Comparison of ENCODE assay signal across 1 cellular context in the genomic region with DNA sequence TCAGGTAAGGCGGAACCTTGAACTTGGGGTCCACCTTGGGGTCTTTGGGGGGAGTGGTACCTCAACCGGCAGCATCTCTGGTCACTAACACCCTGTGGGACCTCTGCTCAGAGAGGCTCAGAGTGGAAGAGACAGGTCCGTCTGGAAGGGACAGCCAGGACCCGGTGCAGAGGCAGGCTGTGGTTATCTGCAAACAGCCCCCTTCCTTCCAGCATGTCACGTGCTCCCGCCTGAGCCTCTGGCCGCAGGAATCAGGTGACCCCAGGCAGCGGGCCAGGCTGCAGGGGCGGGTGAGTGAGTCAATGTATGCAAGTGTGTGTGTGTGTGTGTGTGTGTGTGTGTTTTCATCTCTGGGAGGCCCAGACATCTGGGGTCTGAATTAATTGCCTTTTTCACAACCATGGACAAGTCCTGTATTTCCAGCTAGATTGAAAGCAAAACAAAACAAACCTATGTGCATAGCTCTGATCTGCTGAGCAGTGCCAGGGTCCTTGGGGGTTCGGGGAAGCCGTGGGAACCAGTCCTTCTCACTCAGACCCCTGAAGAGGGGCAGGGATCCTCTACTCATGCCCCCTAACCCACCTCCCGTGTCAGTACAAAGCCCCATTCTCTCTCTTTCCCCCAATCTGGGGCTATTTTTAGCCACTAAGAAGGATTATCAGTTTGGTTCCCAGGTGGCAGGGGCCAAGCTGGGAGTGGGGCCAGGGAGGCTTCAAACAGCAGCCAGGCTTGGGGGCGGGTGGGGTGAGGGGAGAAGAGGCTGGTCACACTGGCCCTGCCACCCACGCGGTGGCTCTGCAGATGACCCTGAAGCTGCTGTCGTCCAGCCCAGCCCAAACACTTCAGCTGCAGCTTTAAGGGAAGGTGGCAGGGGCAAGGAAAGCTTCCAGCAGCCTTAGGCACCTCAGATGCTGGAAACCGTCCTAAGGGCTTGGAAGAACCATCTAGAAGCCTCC.
TF ChIP-seq lines count a peak whose summit lies in the region.

No MANE protein-coding gene starts in this region.

TF ChIP-seq in HepG2, 621 proteins besides CTCF, POLR2A, EP300 and RAD21 (continued from another document and continues in another):
- TF ChIP-seq, protein P1, sequence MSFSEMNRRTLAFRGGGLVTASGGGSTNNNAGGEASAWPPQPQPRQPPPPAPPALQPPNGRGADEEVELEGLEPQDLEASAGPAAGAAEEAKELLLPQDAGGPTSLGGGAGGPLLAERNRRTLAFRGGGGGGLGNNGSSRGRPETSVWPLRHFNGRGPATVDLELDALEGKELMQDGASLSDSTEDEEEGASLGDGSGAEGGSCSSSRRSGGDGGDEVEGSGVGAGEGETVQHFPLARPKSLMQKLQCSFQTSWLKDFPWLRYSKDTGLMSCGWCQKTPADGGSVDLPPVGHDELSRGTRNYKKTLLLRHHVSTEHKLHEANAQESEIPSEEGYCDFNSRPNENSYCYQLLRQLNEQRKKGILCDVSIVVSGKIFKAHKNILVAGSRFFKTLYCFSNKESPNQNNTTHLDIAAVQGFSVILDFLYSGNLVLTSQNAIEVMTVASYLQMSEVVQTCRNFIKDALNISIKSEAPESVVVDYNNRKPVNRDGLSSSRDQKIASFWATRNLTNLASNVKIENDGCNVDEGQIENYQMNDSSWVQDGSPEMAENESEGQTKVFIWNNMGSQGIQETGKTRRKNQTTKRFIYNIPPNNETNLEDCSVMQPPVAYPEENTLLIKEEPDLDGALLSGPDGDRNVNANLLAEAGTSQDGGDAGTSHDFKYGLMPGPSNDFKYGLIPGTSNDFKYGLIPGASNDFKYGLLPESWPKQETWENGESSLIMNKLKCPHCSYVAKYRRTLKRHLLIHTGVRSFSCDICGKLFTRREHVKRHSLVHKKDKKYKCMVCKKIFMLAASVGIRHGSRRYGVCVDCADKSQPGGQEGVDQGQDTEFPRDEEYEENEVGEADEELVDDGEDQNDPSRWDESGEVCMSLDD (CRISPR knock-in tag; IDR thresholded peaks at IDR 0.05; ENCODE audit: borderline replicate concordance): peak; percentile 36; the same call in 1 of the 2 replicates
- TF ChIP-seq PITX1 (CRISPR knock-in tag; IDR thresholded peaks at IDR 0.05): peak; percentile 78; the same call in 1 of the 2 replicates
- TF ChIP-seq ZNF234 (CRISPR knock-in tag; conservative IDR thresholded peaks at IDR 0.05): no peak
- peak; percentile 77 for TF ChIP-seq RARA (CRISPR knock-in tag; IDR thresholded peaks at IDR 0.05)
- no peak for TF ChIP-seq ZNF674 (CRISPR knock-in tag; IDR thresholded peaks at IDR 0.05; ENCODE audit: low read depth)
- TF ChIP-seq ZNF572 (CRISPR knock-in tag; IDR thresholded peaks at IDR 0.05): 0 out of 2 replicates have a peak, but pooled peaks have one; percentile 60
- TF ChIP-seq HOXA3 (CRISPR knock-in tag; IDR thresholded peaks at IDR 0.05): no peak; the same call in 1 of the 2 replicates
- no peak for TF ChIP-seq ZNF484 (CRISPR knock-in tag; IDR thresholded peaks at IDR 0.05; ENCODE audit: borderline replicate concordance, low read depth)
- no peak for TF ChIP-seq ZNF282 (IDR thresholded peaks at IDR 0.05; ENCODE audit: partially characterized antibody)
- TF ChIP-seq ATF7-NPFF (CRISPR knock-in tag; IDR thresholded peaks at IDR 0.05; ENCODE audit: low read depth): no peak
- TF ChIP-seq FOXK2 (IDR thresholded peaks at IDR 0.05): no peak
- 0 out of 2 replicates have a peak, but pooled peaks have one; percentile 27 for TF ChIP-seq ZNF746 (CRISPR knock-in tag; IDR thresholded peaks at IDR 0.05)
- TF ChIP-seq ZNF367 (CRISPR knock-in tag; IDR thresholded peaks at IDR 0.05; ENCODE audit: borderline replicate concordance): no peak
- TF ChIP-seq, protein P2, sequence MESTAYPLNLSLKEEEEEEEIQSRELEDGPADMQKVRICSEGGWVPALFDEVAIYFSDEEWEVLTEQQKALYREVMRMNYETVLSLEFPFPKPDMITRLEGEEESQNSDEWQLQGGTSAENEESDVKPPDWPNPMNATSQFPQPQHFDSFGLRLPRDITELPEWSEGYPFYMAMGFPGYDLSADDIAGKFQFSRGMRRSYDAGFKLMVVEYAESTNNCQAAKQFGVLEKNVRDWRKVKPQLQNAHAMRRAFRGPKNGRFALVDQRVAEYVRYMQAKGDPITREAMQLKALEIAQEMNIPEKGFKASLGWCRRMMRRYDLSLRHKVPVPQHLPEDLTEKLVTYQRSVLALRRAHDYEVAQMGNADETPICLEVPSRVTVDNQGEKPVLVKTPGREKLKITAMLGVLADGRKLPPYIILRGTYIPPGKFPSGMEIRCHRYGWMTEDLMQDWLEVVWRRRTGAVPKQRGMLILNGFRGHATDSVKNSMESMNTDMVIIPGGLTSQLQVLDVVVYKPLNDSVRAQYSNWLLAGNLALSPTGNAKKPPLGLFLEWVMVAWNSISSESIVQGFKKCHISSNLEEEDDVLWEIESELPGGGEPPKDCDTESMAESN (CRISPR knock-in tag; conservative IDR thresholded peaks at IDR 0.05): no peak
- no peak for TF ChIP-seq KLF15 (CRISPR knock-in tag; IDR thresholded peaks at IDR 0.05; ENCODE audit: borderline replicate concordance)
- TF ChIP-seq CENPT (CRISPR knock-in tag; IDR thresholded peaks at IDR 0.05; ENCODE audit: low read depth): no peak
- TF ChIP-seq, protein P3, sequence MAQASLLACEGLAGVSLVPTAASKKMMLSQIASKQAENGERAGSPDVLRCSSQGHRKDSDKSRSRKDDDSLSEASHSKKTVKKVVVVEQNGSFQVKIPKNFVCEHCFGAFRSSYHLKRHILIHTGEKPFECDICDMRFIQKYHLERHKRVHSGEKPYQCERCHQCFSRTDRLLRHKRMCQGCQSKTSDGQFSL (CRISPR knock-in tag; IDR thresholded peaks at IDR 0.05): 0 out of 2 replicates have a peak, but pooled peaks have one; percentile 22
- no peak for TF ChIP-seq MAFK (conservative IDR thresholded peaks at IDR 0.05 in 1 of 2, IDR thresholded peaks at IDR 0.05 in 1 of 2; ENCODE audit: low read length in 2 of 2)
- no peak for TF ChIP-seq ATF7 (IDR thresholded peaks at IDR 0.05)
- TF ChIP-seq ATF7 (CRISPR knock-in tag; IDR thresholded peaks at IDR 0.05): no peak
- TF ChIP-seq RFX3 (CRISPR knock-in tag; IDR thresholded peaks at IDR 0.05): no peak
- no peak for TF ChIP-seq ZSCAN30 (CRISPR knock-in tag; IDR thresholded peaks at IDR 0.05)
- peak; percentile 28 for TF ChIP-seq ASH2L (IDR thresholded peaks at IDR 0.05; ENCODE audit: insufficient read length, low read depth, low read length)
- no peak for TF ChIP-seq SMAD3 (CRISPR knock-in tag; IDR thresholded peaks at IDR 0.05)
- TF ChIP-seq RBFOX2 (IDR thresholded peaks at IDR 0.05; ENCODE audit: low read depth, low read length): 0 out of 2 replicates have a peak, but pooled peaks have one; percentile 16
- peak; percentile 93; the same call in 1 of the 2 replicates for TF ChIP-seq ZNF292 (CRISPR knock-in tag; IDR thresholded peaks at IDR 0.05; ENCODE audit: borderline replicate concordance, low read depth)
- TF ChIP-seq HDAC2 (CRISPR knock-in tag; IDR thresholded peaks at IDR 0.05): peak; percentile 51; the same call in 1 of the 2 replicates
- TF ChIP-seq ZC3H4 (CRISPR knock-in tag; IDR thresholded peaks at IDR 0.05; ENCODE audit: borderline replicate concordance): no peak
- TF ChIP-seq, protein P4, sequence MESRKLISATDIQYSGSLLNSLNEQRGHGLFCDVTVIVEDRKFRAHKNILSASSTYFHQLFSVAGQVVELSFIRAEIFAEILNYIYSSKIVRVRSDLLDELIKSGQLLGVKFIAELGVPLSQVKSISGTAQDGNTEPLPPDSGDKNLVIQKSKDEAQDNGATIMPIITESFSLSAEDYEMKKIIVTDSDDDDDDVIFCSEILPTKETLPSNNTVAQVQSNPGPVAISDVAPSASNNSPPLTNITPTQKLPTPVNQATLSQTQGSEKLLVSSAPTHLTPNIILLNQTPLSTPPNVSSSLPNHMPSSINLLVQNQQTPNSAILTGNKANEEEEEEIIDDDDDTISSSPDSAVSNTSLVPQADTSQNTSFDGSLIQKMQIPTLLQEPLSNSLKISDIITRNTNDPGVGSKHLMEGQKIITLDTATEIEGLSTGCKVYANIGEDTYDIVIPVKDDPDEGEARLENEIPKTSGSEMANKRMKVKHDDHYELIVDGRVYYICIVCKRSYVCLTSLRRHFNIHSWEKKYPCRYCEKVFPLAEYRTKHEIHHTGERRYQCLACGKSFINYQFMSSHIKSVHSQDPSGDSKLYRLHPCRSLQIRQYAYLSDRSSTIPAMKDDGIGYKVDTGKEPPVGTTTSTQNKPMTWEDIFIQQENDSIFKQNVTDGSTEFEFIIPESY (CRISPR knock-in tag; IDR thresholded peaks at IDR 0.05): peak; percentile 48; the same call in 1 of the 2 replicates
- no peak for TF ChIP-seq NFE2L2 (IDR thresholded peaks at IDR 0.05; ENCODE audit: low read length)
- TF ChIP-seq ZNF205 (CRISPR knock-in tag; IDR thresholded peaks at IDR 0.05): no peak
- no peak for TF ChIP-seq PTBP1 (IDR thresholded peaks at IDR 0.05; ENCODE audit: low read depth, low read length, poor library complexity, severe bottlenecking)
- TF ChIP-seq CHCHD3 (CRISPR knock-in tag; IDR thresholded peaks at IDR 0.05): no peak
- TF ChIP-seq RFXAP (CRISPR knock-in tag; IDR thresholded peaks at IDR 0.05; ENCODE audit: borderline replicate concordance): no peak
- TF ChIP-seq, protein P5, sequence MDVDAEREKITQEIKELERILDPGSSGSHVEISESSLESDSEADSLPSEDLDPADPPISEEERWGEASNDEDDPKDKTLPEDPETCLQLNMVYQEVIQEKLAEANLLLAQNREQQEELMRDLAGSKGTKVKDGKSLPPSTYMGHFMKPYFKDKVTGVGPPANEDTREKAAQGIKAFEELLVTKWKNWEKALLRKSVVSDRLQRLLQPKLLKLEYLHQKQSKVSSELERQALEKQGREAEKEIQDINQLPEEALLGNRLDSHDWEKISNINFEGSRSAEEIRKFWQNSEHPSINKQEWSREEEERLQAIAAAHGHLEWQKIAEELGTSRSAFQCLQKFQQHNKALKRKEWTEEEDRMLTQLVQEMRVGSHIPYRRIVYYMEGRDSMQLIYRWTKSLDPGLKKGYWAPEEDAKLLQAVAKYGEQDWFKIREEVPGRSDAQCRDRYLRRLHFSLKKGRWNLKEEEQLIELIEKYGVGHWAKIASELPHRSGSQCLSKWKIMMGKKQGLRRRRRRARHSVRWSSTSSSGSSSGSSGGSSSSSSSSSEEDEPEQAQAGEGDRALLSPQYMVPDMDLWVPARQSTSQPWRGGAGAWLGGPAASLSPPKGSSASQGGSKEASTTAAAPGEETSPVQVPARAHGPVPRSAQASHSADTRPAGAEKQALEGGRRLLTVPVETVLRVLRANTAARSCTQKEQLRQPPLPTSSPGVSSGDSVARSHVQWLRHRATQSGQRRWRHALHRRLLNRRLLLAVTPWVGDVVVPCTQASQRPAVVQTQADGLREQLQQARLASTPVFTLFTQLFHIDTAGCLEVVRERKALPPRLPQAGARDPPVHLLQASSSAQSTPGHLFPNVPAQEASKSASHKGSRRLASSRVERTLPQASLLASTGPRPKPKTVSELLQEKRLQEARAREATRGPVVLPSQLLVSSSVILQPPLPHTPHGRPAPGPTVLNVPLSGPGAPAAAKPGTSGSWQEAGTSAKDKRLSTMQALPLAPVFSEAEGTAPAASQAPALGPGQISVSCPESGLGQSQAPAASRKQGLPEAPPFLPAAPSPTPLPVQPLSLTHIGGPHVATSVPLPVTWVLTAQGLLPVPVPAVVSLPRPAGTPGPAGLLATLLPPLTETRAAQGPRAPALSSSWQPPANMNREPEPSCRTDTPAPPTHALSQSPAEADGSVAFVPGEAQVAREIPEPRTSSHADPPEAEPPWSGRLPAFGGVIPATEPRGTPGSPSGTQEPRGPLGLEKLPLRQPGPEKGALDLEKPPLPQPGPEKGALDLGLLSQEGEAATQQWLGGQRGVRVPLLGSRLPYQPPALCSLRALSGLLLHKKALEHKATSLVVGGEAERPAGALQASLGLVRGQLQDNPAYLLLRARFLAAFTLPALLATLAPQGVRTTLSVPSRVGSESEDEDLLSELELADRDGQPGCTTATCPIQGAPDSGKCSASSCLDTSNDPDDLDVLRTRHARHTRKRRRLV (CRISPR knock-in tag; IDR thresholded peaks at IDR 0.05): no peak
- no peak for TF ChIP-seq ZNF3 (CRISPR knock-in tag; IDR thresholded peaks at IDR 0.05)
- TF ChIP-seq XRCC5 (optimal IDR thresholded peaks at IDR 0.05; ENCODE audit: low read length): peak; percentile 82
- TF ChIP-seq, protein P6, sequence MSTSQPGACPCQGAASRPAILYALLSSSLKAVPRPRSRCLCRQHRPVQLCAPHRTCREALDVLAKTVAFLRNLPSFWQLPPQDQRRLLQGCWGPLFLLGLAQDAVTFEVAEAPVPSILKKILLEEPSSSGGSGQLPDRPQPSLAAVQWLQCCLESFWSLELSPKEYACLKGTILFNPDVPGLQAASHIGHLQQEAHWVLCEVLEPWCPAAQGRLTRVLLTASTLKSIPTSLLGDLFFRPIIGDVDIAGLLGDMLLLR (CRISPR knock-in tag; IDR thresholded peaks at IDR 0.05): no peak
- TF ChIP-seq ZNF253 (CRISPR knock-in tag; IDR thresholded peaks at IDR 0.05; ENCODE audit: borderline replicate concordance): no peak
- TF ChIP-seq ETV5 (CRISPR knock-in tag; IDR thresholded peaks at IDR 0.05; ENCODE audit: borderline replicate concordance): no peak; the same call in 1 of the 2 replicates
- TF ChIP-seq ZNF614 (CRISPR knock-in tag; IDR thresholded peaks at IDR 0.05; ENCODE audit: borderline replicate concordance): no peak
- TF ChIP-seq, protein P7, sequence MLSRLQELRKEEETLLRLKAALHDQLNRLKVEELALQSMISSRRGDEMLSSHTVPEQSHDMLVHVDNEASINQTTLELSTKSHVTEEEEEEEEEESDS (CRISPR knock-in tag; IDR thresholded peaks at IDR 0.05; ENCODE audit: borderline replicate concordance): no peak
- no peak for TF ChIP-seq ZKSCAN8 (CRISPR knock-in tag; IDR thresholded peaks at IDR 0.05; ENCODE audit: borderline replicate concordance)
- no peak for TF ChIP-seq ARID2 (CRISPR knock-in tag; IDR thresholded peaks at IDR 0.05; ENCODE audit: borderline replicate concordance)
- TF ChIP-seq ARNT2 (CRISPR knock-in tag; IDR thresholded peaks at IDR 0.05; ENCODE audit: low read depth): no peak
- TF ChIP-seq ZNF331 (CRISPR knock-in tag; IDR thresholded peaks at IDR 0.05): peak; percentile 80
- no peak for TF ChIP-seq ZNF101 (CRISPR knock-in tag; IDR thresholded peaks at IDR 0.05; ENCODE audit: borderline replicate concordance, low read depth)
- no peak for TF ChIP-seq ZSCAN20 (CRISPR knock-in tag; IDR thresholded peaks at IDR 0.05; ENCODE audit: borderline replicate concordance)
- TF ChIP-seq RARG (CRISPR knock-in tag; IDR thresholded peaks at IDR 0.05; ENCODE audit: low read depth): no peak
- no peak for TF ChIP-seq MEIS2 (CRISPR knock-in tag; IDR thresholded peaks at IDR 0.05)
- TF ChIP-seq ZFX (CRISPR knock-in tag; IDR thresholded peaks at IDR 0.05; ENCODE audit: low read depth): peak; percentile 66; the same call in 1 of the 2 replicates
- TF ChIP-seq, protein P8, sequence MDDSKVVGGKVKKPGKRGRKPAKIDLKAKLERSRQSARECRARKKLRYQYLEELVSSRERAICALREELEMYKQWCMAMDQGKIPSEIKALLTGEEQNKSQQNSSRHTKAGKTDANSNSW (CRISPR knock-in tag; IDR thresholded peaks at IDR 0.05; ENCODE audit: borderline replicate concordance): no peak
